1 cellular context compared by ENCODE assay signal in genomic region chr11:96267490-96268010, GRCh38.
TF ChIP-seq lines count a peak whose summit lies in the region.

No MANE protein-coding gene starts in this region.

TF ChIP-seq in WTC11, 78 proteins besides CTCF, POLR2A, EP300 and RAD21 (continued from another document):
- TF ChIP-seq USF1 (CRISPR knock-in tag; IDR thresholded peaks at IDR 0.05) (no peak), NR2C2 (CRISPR knock-in tag; IDR thresholded peaks at IDR 0.05) (no peak), IRF2 (CRISPR knock-in tag; IDR thresholded peaks at IDR 0.05; ENCODE audit: borderline replicate concordance, low read depth) (no peak), ZNF423 (CRISPR knock-in tag; IDR thresholded peaks at IDR 0.05) (no peak), ZNF317 (CRISPR knock-in tag; IDR thresholded peaks at IDR 0.05; ENCODE audit: borderline replicate concordance, low read depth) (no peak), ZNF121 (CRISPR knock-in tag; IDR thresholded peaks at IDR 0.05) (no peak)
TF ChIP-seq in WTC11: peak in this region for 0.
